ENCODE assay signal across 20 cellular contexts in the genomic region with DNA sequence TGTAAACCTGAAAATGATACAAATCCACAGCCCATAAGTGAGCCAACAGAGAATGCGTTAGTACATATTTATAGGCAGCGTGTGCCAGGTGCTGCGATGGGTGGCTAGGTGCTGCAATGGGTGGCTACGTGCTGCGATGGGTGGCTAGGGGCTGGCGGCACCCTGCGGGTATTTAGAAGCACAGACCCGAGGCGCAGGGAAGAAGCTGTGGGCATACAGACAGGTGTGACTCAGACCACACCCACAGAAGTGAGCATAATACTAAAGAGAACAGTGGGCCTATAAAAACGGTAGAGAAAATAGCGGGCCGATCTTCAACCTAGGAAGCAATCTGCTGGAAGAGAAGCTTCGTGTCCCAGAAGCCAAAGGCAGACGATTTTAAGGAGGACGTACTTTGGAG.
DNase-seq lines count a peak whose midpoint lies in the region; ATAC-seq and TF ChIP-seq lines count a peak whose summit lies in the region.
"Had no signal": no experiment of that assay in that cellular context is flagged by ENCODE, and none has a peak within 500 bp of the region (broad histone marks: within the 10 kb centered on the region; RNA-seq: fewer than 3 reads in every experiment).

No MANE protein-coding gene starts in this region.

- no peak for DNase-seq in MCF 10A (ENCODE audit: unreplicated experiment)
- no peak for DNase-seq in mammary epithelial cell
- no peak for DNase-seq in PC-3
- no peak for DNase-seq in hepatocyte (ENCODE audit: low spot score)
- peak; percentile 52 to 57 for DNase-seq in trophoblast cell
- DNase-seq in pons (ENCODE audit: low spot score) = no peak
- no peak for DNase-seq in mesenteric fat pad (ENCODE audit: low spot score)
- DNase-seq in amniotic stem cell (lab: John Stamatoyannopoulos, UW) = no peak
- DNase-seq: 8988T; CD8-positive, alpha-beta memory T cell; DND-41; HCEC 1CT; MG63; NCI-H1105; NCI-H1694; NCI-H446; NK-92 treated with Interleukin-12 subunit alpha and Interleukin-12 subunit beta, amount 100 ng/mL, for 24 hours; SK-N-SH had no signal

- intact Hi-C loops in MCF 10A (cut with micrococcal nuclease) (no loop called here), mammary epithelial cell (cut with micrococcal nuclease) (no loop called here), PC-3 (cut with micrococcal nuclease) (no loop called here)

- H3K79me1 ChIP-seq in trophoblast cell (ENCODE audit: low read length) = no peaks in the 10 kb centered on the region

- POLR2A ChIA-PET in MCF 10A (lab: Yijun Ruan, JAX) (no interaction called here), PC-3 (lab: Charles Lee; ENCODE audit: unreplicated experiment) (no interaction called here)

- H3K4me3 ChIP-seq in mammary epithelial cell (replicated peaks in 1 of 3; ENCODE audit: insufficient read depth in 1 of 3, low read depth in 2 of 3, low read length in 3 of 3) (no peak overlapping the region), PC-3 (ENCODE audit: low read length) (no peak overlapping the region), hepatocyte (no peak overlapping the region), trophoblast cell (ENCODE audit: low read depth, low read length) (no peak overlapping the region)
- H3K4me3 ChIP-seq: BLaER1 treated with 17β-estradiol and CSF1 and Interleukin-3, amounts not matched to agents 10 nM and 100 nM; MG63 had no signal

- H3K79me2 ChIP-seq in mammary epithelial cell (ENCODE audit: insufficient read depth, low read length) (peaks cover 92% of the 10 kb centered on the region), PC-3 (ENCODE audit: low read length) (no peaks in the 10 kb centered on the region), hepatocyte (peaks cover 20% of the 10 kb centered on the region), trophoblast cell (ENCODE audit: control insufficient read depth, insufficient read depth, low read length, poor library complexity) (no peaks in the 10 kb centered on the region)

- CTCF ChIA-PET in MCF 10A (lab: Yijun Ruan, JAX) = interaction anchor here (1.0 kb wide), 1 partner anchor 77 kb away, joined by 3 read pairs; no protein-coding TSS in a partner anchor
- CTCF ChIA-PET in mammary epithelial cell (lab: Charles Lee; ENCODE audit: low non-redundant PET) = no interaction called here
- CTCF ChIA-PET in PC-3 (lab: Charles Lee) = no interaction called here

- H3K36me3 Mint-ChIP-seq in MCF 10A (ENCODE audit: insufficient read depth, unreplicated experiment) = peaks cover 43% of the 10 kb centered on the region
- H3K36me3 Mint-ChIP-seq: CD8-positive, alpha-beta memory T cell had no signal

- H4K91ac ChIP-seq in trophoblast cell (ENCODE audit: low read depth, low read length) = no peak overlapping the region

- H3K27ac Mint-ChIP-seq in MCF 10A (ENCODE audit: low read depth, unreplicated experiment) = peak overlapping the region; percentile 16
- H3K27ac Mint-ChIP-seq: CD8-positive, alpha-beta memory T cell had no signal

- no peaks in the 10 kb centered on the region for H3K9me3 ChIP-seq in mammary epithelial cell (replicated peaks; ENCODE audit: insufficient read depth, low read length)
- no peaks in the 10 kb centered on the region for H3K9me3 ChIP-seq in PC-3 (ENCODE audit: low read length)
- H3K9me3 ChIP-seq in hepatocyte (ENCODE audit: low read depth) = no peaks in the 10 kb centered on the region
- H3K9me3 ChIP-seq in trophoblast cell (ENCODE audit: insufficient read depth, low read depth, low read length) = peaks cover 1% of the 10 kb centered on the region
- H3K9me3 ChIP-seq: BLaER1 treated with 17β-estradiol and CSF1 and Interleukin-3, amounts not matched to agents 10 nM and 100 nM; MG63; SK-N-SH had no signal

- H3K36me3 ChIP-seq in mammary epithelial cell (ENCODE audit: insufficient read depth, low read length) (peaks cover 35% of the 10 kb centered on the region), PC-3 (ENCODE audit: low read depth, low read length) (no peaks in the 10 kb centered on the region; the same call in 1 of the 2 replicates), hepatocyte (replicated peaks; ENCODE audit: insufficient read depth, low read depth) (no peaks in the 10 kb centered on the region), trophoblast cell (ENCODE audit: control insufficient read depth in 1 of 2, insufficient read depth in 2 of 2, low read length in 2 of 2) (peaks cover 6 to 8% of the 10 kb centered on the region in 2 experiments)
- H3K36me3 ChIP-seq: MG63 had no signal

- in situ Hi-C loops in mammary epithelial cell (cut with MboI; ENCODE audit: low sequenced_read_pairs in 2 of 2) = no loop called here

- ATAC-seq in PC-3 = peak; percentile 39; the same call in 1 of the 2 replicates
- ATAC-seq: Right ventricle myocardium inferior had no signal

- H3K9me2 ChIP-seq in PC-3 (replicated peaks; ENCODE audit: low read length) (no peaks in the 10 kb centered on the region), hepatocyte (replicated peaks; ENCODE audit: insufficient read depth) (no peaks in the 10 kb centered on the region)
- H3K9me2 ChIP-seq: SK-N-SH had no signal

- WGBS in mammary epithelial cell (ENCODE audit: low coverage, missing lambda C conversion rate) = 96% methylated on average over 15 of the region's 15 CpGs
- 94% methylated on average over 15 of the region's 15 CpGs for WGBS in hepatocyte (ENCODE audit: low lambda C conversion rate, missing lambda C conversion rate)
- WGBS in trophoblast cell (ENCODE audit: extremely low coverage, insufficient coverage, insufficient read length) = no CpG with 5 or more reads among the region's 15 CpGs

- H3K4me1 ChIP-seq in mammary epithelial cell (ENCODE audit: insufficient read depth, low read length) (peaks cover 16% of the 10 kb centered on the region), PC-3 (ENCODE audit: insufficient read depth, low read length) (peaks cover 32% of the 10 kb centered on the region), hepatocyte (ENCODE audit: insufficient read depth) (peaks cover 11% of the 10 kb centered on the region), trophoblast cell (ENCODE audit: control insufficient read depth in 1 of 2, insufficient read depth in 2 of 2, low read length in 2 of 2) (no peaks in the 10 kb centered on the region)

- H3K9ac ChIP-seq in mammary epithelial cell (ENCODE audit: insufficient read depth, low read length) = no peak overlapping the region
- no peak overlapping the region for H3K9ac ChIP-seq in PC-3 (ENCODE audit: low read length)
- no peak overlapping the region for H3K9ac ChIP-seq in trophoblast cell (ENCODE audit: low read length)
- H3K9ac ChIP-seq: BLaER1 treated with 17β-estradiol and CSF1 and Interleukin-3, amounts not matched to agents 10 nM and 100 nM; SK-N-SH had no signal

- H4K8ac ChIP-seq in trophoblast cell (ENCODE audit: low read depth, low read length) = no peak overlapping the region

- H3K9me3 Mint-ChIP-seq in MCF 10A (ENCODE audit: unreplicated experiment) = no peaks in the 10 kb centered on the region

- no peak overlapping the region for H3K23ac ChIP-seq in trophoblast cell (ENCODE audit: low read length)

- no peak overlapping the region for H4K12ac ChIP-seq in trophoblast cell (ENCODE audit: low read depth, low read length)

- no peak overlapping the region for H3K14ac ChIP-seq in trophoblast cell (ENCODE audit: low read length)

- H3K27ac ChIP-seq in mammary epithelial cell (ENCODE audit: insufficient read depth, low read depth, low read length) (no peak overlapping the region), PC-3 (ENCODE audit: low read length) (peak overlapping the region; percentile 20; the same call in 1 of the 2 replicates), hepatocyte (peak overlapping the region; percentile 53), trophoblast cell (ENCODE audit: low read depth, low read length) (no peak overlapping the region)

- H4K20me1 ChIP-seq in mammary epithelial cell (ENCODE audit: insufficient read depth, low read length) = peaks cover 2% of the 10 kb centered on the region
- H4K20me1 ChIP-seq in PC-3 (ENCODE audit: low read length) = no peaks in the 10 kb centered on the region
- no peaks in the 10 kb centered on the region for H4K20me1 ChIP-seq in hepatocyte (ENCODE audit: insufficient read depth, poor library complexity, severe bottlenecking)

- H3K4ac ChIP-seq in trophoblast cell (ENCODE audit: low read depth, low read length) = no peak overlapping the region

- no peak overlapping the region for H2BK5ac ChIP-seq in trophoblast cell (ENCODE audit: low read depth, low read length, poor library complexity)

- no peaks in the 10 kb centered on the region for H3K27me3 Mint-ChIP-seq in MCF 10A (ENCODE audit: insufficient read depth, unreplicated experiment)

- no peaks in the 10 kb centered on the region for H3F3A ChIP-seq in PC-3 (ENCODE audit: low read length, unreplicated experiment)

- H3K27me3 ChIP-seq in mammary epithelial cell (ENCODE audit: insufficient read depth, low read length) (no peaks in the 10 kb centered on the region), PC-3 (ENCODE audit: low read length) (no peaks in the 10 kb centered on the region), hepatocyte (no peaks in the 10 kb centered on the region), trophoblast cell (ENCODE audit: insufficient read depth, low read length) (no peaks in the 10 kb centered on the region)
- H3K27me3 ChIP-seq: BLaER1 treated with 17β-estradiol and CSF1 and Interleukin-3, amounts not matched to agents 10 nM and 100 nM; MG63 had no signal

- BruUV-seq in MCF 10A (replicated peaks; lab: Mats Ljungman, UMichigan) (no TSS peak), mammary epithelial cell (replicated peaks; lab: Mats Ljungman, UMichigan) (no TSS peak), PC-3 (replicated peaks; lab: Mats Ljungman, UMichigan) (no TSS peak)

- H2BK12ac ChIP-seq in trophoblast cell (ENCODE audit: low read length) = no peak overlapping the region

- dilution Hi-C loops in mammary epithelial cell (cut with HindIII; ENCODE audit: low sequenced_read_pairs) = no loop called here

- H3K4me2 ChIP-seq in mammary epithelial cell (ENCODE audit: insufficient read depth, low read depth, low read length) = no peak overlapping the region
- H3K4me2 ChIP-seq in PC-3 (ENCODE audit: low read length) = peak overlapping the region; percentile 24; the same call in 1 of the 2 replicates
- no peak overlapping the region for H3K4me2 ChIP-seq in hepatocyte
- no peak overlapping the region for H3K4me2 ChIP-seq in trophoblast cell (ENCODE audit: low read length)
- H3K4me2 ChIP-seq: SK-N-SH had no signal

- H2AFZ ChIP-seq in mammary epithelial cell (ENCODE audit: low read depth, low read length) = no peak overlapping the region
- H2AFZ ChIP-seq in PC-3 (ENCODE audit: low read length) = no peak overlapping the region
- H2AFZ ChIP-seq in hepatocyte = no peak overlapping the region
- no peak overlapping the region for H2AFZ ChIP-seq in trophoblast cell (ENCODE audit: insufficient read depth, low read length, poor library complexity)

- H3K18ac ChIP-seq in trophoblast cell (ENCODE audit: low read length) = no peak overlapping the region

- TF ChIP-seq CTCF in MCF 10A (IDR thresholded peaks at IDR 0.05; ENCODE audit: unreplicated experiment) (no peak), mammary epithelial cell (conservative IDR thresholded peaks at IDR 0.05 in 1 of 2, IDR thresholded peaks at IDR 0.05 in 1 of 2; ENCODE audit: extremely low read depth in 1 of 2, insufficient read depth in 1 of 2, low read depth in 1 of 2, low read length in 2 of 2) (no peak), PC-3 (conservative IDR thresholded peaks at IDR 0.05; ENCODE audit: low read depth, low read length) (no peak), hepatocyte (IDR thresholded peaks at IDR 0.05; ENCODE audit: poor library complexity) (no peak)

- no peak overlapping the region for H2AK5ac ChIP-seq in trophoblast cell (ENCODE audit: low read length)

- no peak overlapping the region for H3K4me3 Mint-ChIP-seq in MCF 10A (ENCODE audit: unreplicated experiment)
- H3K4me3 Mint-ChIP-seq: CD8-positive, alpha-beta memory T cell had no signal

- H2BK120ac ChIP-seq in trophoblast cell (ENCODE audit: insufficient read depth, low read length, poor library complexity) = no peak overlapping the region

- peaks cover 27% of the 10 kb centered on the region for H3K4me1 Mint-ChIP-seq in MCF 10A (ENCODE audit: insufficient read depth, unreplicated experiment)
- H3K4me1 Mint-ChIP-seq: CD8-positive, alpha-beta memory T cell had no signal

Comparison
In these comparisons a context has a peak if more than half of its experiments do, and no peak if none do; other contexts are left out.
1. DNase-seq: peak in trophoblast cell (2 of 2); none in MCF 10A (single experiment), mammary epithelial cell (single experiment), PC-3 (single experiment), hepatocyte (single experiment), pons (single experiment), mesenteric fat pad (single experiment) and amniotic stem cell (single experiment).
2. H3K27ac ChIP-seq: peak in PC-3 (single experiment) and hepatocyte (single experiment); none in mammary epithelial cell (single experiment) and trophoblast cell (single experiment).